Comparison of ENCODE assay signal across 1 cellular context in the genomic region with DNA sequence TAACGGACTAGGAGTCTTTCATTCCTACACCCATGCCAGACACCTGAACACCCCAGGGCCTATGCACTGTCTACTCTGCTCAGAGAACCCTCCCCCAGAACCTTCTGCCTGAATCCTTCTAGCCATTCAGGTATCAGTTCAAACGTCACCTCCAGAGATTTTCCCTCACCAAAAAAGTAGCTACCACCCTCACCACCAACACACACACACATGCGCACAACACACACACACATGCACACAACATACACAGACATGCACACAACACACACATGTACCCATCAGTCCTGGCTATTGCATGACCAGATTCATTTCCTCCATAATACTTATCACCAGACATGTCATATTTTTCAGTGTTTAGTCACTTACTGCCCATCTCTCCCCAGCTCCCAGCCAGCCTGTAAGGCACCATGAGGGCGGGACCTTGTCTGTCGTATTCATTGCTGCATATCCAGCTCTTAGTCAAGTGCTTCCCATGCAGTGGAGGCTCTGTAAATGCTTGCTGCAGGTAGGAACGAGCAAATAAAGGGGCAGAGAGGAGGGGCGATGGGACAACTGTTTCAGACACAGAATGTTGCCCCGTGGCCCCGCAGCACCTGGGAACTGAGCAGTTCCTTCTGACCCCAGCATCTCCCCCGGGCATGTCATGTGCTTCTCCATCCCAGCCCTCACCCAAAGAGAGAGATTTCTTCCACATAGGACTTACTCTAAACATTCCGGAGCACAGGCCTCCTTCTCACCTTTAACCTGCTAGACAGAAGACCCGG.
TF ChIP-seq lines count a peak whose summit lies in the region.

No MANE protein-coding gene starts in this region.

TF ChIP-seq in HepG2, 621 proteins besides CTCF, POLR2A, EP300 and RAD21:
- TF ChIP-seq, protein P1, sequence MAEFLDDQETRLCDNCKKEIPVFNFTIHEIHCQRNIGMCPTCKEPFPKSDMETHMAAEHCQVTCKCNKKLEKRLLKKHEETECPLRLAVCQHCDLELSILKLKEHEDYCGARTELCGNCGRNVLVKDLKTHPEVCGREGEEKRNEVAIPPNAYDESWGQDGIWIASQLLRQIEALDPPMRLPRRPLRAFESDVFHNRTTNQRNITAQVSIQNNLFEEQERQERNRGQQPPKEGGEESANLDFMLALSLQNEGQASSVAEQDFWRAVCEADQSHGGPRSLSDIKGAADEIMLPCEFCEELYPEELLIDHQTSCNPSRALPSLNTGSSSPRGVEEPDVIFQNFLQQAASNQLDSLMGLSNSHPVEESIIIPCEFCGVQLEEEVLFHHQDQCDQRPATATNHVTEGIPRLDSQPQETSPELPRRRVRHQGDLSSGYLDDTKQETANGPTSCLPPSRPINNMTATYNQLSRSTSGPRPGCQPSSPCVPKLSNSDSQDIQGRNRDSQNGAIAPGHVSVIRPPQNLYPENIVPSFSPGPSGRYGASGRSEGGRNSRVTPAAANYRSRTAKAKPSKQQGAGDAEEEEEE (CRISPR knock-in tag; IDR thresholded peaks at IDR 0.05; ENCODE audit: borderline replicate concordance): no peak
- TF ChIP-seq NONO (IDR thresholded peaks at IDR 0.05) (no peak), NONO (CRISPR knock-in tag; conservative IDR thresholded peaks at IDR 0.05) (no peak)
- TF ChIP-seq, protein P2, sequence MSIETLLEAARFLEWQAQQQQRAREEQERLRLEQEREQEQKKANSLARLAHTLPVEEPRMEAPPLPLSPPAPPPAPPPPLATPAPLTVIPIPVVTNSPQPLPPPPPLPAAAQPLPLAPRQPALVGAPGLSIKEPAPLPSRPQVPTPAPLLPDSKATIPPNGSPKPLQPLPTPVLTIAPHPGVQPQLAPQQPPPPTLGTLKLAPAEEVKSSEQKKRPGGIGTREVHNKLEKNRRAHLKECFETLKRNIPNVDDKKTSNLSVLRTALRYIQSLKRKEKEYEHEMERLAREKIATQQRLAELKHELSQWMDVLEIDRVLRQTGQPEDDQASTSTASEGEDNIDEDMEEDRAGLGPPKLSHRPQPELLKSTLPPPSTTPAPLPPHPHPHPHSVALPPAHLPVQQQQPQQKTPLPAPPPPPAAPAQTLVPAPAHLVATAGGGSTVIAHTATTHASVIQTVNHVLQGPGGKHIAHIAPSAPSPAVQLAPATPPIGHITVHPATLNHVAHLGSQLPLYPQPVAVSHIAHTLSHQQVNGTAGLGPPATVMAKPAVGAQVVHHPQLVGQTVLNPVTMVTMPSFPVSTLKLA (IDR thresholded peaks at IDR 0.05): peak; percentile 84
